In genomic region chr14:96194657-96195431, GRCh38 we compare ENCODE assay signal across 22 cellular contexts. TPM values are rescaled to one million over a fixed set of nuclear protein-coding genes. Genes with fewer than 3 reads are reported as not detected.
A peak's percentile ranks its signal among the peaks of the same experiment; 100 is the strongest.
DNase-seq lines count a peak whose midpoint lies in the region; ATAC-seq and TF ChIP-seq lines count a peak whose summit lies in the region.
"Had no signal": no experiment of that assay in that cellular context is flagged by ENCODE, and none has a peak within 500 bp of the region (broad histone marks: within the 10 kb centered on the region; RNA-seq: fewer than 3 reads in every experiment).

No MANE protein-coding gene starts in this region.

- H3K27ac Mint-ChIP-seq in stimulated activated memory B cell treated with anti-CD40 and anti-IgM and Interleukin-4, amounts not matched to agents 10 μg/mL and 1 μg/mL and 100 μg/mL, for 72 hours: no peak overlapping the region
- H3K27ac Mint-ChIP-seq: activated B cell treated with CpG ODN at 0.5 μM for 24 hours; activated T-helper 2 cell treated with anti-CD3 and anti-CD28 coated beads, Interferon-gamma antibody, Interleukin-2, Interleukin-4, amounts not matched to agents 10 μg/mL and 5 μg/mL and 100 μg/mL, durations not matched to agents 14 hours and 24 hours and 36 hours; effector memory CD8-positive, alpha-beta T cell; T-helper 1 cell treated with Interleukin-12 subunit alpha and Interleukin-12 subunit beta and Interleukin-4 antibody, amounts not matched to agents 30 μg/mL and 1 μg/mL, for 36 hours had no signal

- H3K4me1 ChIP-seq in mesendoderm (ENCODE audit: control insufficient read depth, low read depth, low read length): peaks cover 15% of the 10 kb centered on the region
- H3K4me1 ChIP-seq: parathyroid adenoma, suprapubic skin had no signal

- H3K79me1 ChIP-seq in mesendoderm (ENCODE audit: low read length): no peaks in the 10 kb centered on the region

- no peak overlapping the region for H4K8ac ChIP-seq in mesendoderm (ENCODE audit: low read depth, low read length)

- DNase-seq in NOMO-1 (lab: John Stamatoyannopoulos, UW; ENCODE audit: unreplicated experiment in 2 of 2) (peak; percentile 13 to 30), iris pigment epithelial cell (ENCODE audit: low read depth) (peak; percentile 39), globus pallidus (ENCODE audit: low spot score) (no peak), brain microvascular endothelial cell (no peak), MG63 (no peak), mesendoderm (no peak)
- DNase-seq: activated B cell treated with CpG ODN at 0.5 μM for 24 hours; activated CD8-positive, alpha-beta memory T cell treated with anti-CD3 and anti-CD28 coated beads for 24 hours; effector memory CD8-positive, alpha-beta T cell; EL; hypothalamus; left ventricle myocardium inferior; SHP77; stimulated activated CD4-positive, alpha-beta T cell treated with anti-CD3 and anti-CD28 coated beads, Interleukin-4, amount 100 ng/mL, for 4 hours; stimulated activated CD8-positive, alpha-beta memory T cell treated with anti-CD3 and anti-CD28 coated beads, Interleukin-4, amount 100 ng/mL, for 48 hours had no signal

- no peak overlapping the region for H3K4ac ChIP-seq in mesendoderm (ENCODE audit: low read depth, low read length)

- H3K9ac ChIP-seq in mesendoderm (ENCODE audit: low read length): no peak overlapping the region
- H3K9ac ChIP-seq: parathyroid adenoma had no signal

- peaks cover 6% of the 10 kb centered on the region for H3K4me1 Mint-ChIP-seq in stimulated activated memory B cell treated with anti-CD40 and anti-IgM and Interleukin-4, amounts not matched to agents 10 μg/mL and 1 μg/mL and 100 μg/mL, for 72 hours

- no peak overlapping the region for H4K5ac ChIP-seq in mesendoderm (ENCODE audit: low read length)

- H3K36me3 ChIP-seq in brain microvascular endothelial cell (replicated peaks) (no peaks in the 10 kb centered on the region), MG63 (no peaks in the 10 kb centered on the region), mesendoderm (ENCODE audit: control insufficient read depth, insufficient read depth, low read length) (no peaks in the 10 kb centered on the region)
- H3K36me3 ChIP-seq: left ventricle myocardium inferior, suprapubic skin had no signal

- H2BK15ac ChIP-seq in mesendoderm (replicated peaks; ENCODE audit: low read depth): no peak overlapping the region

- no peak overlapping the region for H3K18ac ChIP-seq in mesendoderm (ENCODE audit: low read length)

- ATAC-seq in GM19351 (IDR thresholded peaks at IDR 0.05; ENCODE audit: unreplicated experiment): peak; percentile 74
- peak; percentile 14 for ATAC-seq in stimulated activated memory B cell treated with anti-CD40 and anti-IgM and Interleukin-4, amounts not matched to agents 10 μg/mL and 1 μg/mL and 100 μg/mL, for 72 hours
- ATAC-seq: effector memory CD8-positive, alpha-beta T cell had no signal

- H3K4me3 ChIP-seq in brain microvascular endothelial cell (ENCODE audit: low read depth, low read length): no peak overlapping the region
- no peak overlapping the region for H3K4me3 ChIP-seq in MG63
- H3K4me3 ChIP-seq in mesendoderm (ENCODE audit: low read length): no peak overlapping the region
- H3K4me3 ChIP-seq: left ventricle myocardium inferior, smooth muscle cell, suprapubic skin had no signal

- no peak overlapping the region for H2BK5ac ChIP-seq in mesendoderm (ENCODE audit: low read length)

- H2AK5ac ChIP-seq in mesendoderm (ENCODE audit: low read length): no peak overlapping the region

- H3K79me2 ChIP-seq in mesendoderm (ENCODE audit: control insufficient read depth, insufficient read depth, low read length): no peaks in the 10 kb centered on the region
- H3K79me2 ChIP-seq: parathyroid adenoma had no signal

- H3K56ac ChIP-seq in mesendoderm (ENCODE audit: low read length): no peak overlapping the region

- no peaks in the 10 kb centered on the region for H3K9me3 Mint-ChIP-seq in stimulated activated memory B cell treated with anti-CD40 and anti-IgM and Interleukin-4, amounts not matched to agents 10 μg/mL and 1 μg/mL and 100 μg/mL, for 72 hours
- H3K9me3 Mint-ChIP-seq: activated B cell treated with CpG ODN at 0.5 μM for 24 hours; activated T-helper 2 cell treated with anti-CD3 and anti-CD28 coated beads, Interferon-gamma antibody, Interleukin-2, Interleukin-4, amounts not matched to agents 10 μg/mL and 5 μg/mL and 100 μg/mL, durations not matched to agents 14 hours and 24 hours and 36 hours; effector memory CD8-positive, alpha-beta T cell had no signal

- H3K27ac ChIP-seq in brain microvascular endothelial cell (no peak overlapping the region), mesendoderm (ENCODE audit: low read depth, low read length) (no peak overlapping the region)
- H3K27ac ChIP-seq: left ventricle myocardium inferior, parathyroid adenoma, suprapubic skin had no signal

- no peak overlapping the region for H3K4me3 Mint-ChIP-seq in stimulated activated memory B cell treated with anti-CD40 and anti-IgM and Interleukin-4, amounts not matched to agents 10 μg/mL and 1 μg/mL and 100 μg/mL, for 72 hours
- H3K4me3 Mint-ChIP-seq: activated B cell treated with CpG ODN at 0.5 μM for 24 hours; effector memory CD8-positive, alpha-beta T cell; T-helper 1 cell treated with Interleukin-12 subunit alpha and Interleukin-12 subunit beta and Interleukin-4 antibody, amounts not matched to agents 30 μg/mL and 1 μg/mL, for 36 hours had no signal

- no peak overlapping the region for H3K4me2 ChIP-seq in mesendoderm (ENCODE audit: low read length)
- H3K4me2 ChIP-seq: smooth muscle cell had no signal

- no peaks in the 10 kb centered on the region for H3K27me3 ChIP-seq in brain microvascular endothelial cell (replicated peaks)
- H3K27me3 ChIP-seq in MG63: no peaks in the 10 kb centered on the region
- H3K27me3 ChIP-seq in mesendoderm (ENCODE audit: insufficient read depth, low read length, poor library complexity): no peaks in the 10 kb centered on the region

- no CpG with 5 or more reads among the region's 11 CpGs for WGBS in mesendoderm (ENCODE audit: extremely low coverage, insufficient coverage, low lambda C conversion rate)

- in situ Hi-C loops in brain microvascular endothelial cell (cut with HindIII; ENCODE audit: low pct_ligation_motif_present, low sequenced_read_pairs): no loop called here

- H2BK120ac ChIP-seq in mesendoderm (ENCODE audit: low read depth, low read length): no peak overlapping the region

- peaks cover 49% of the 10 kb centered on the region for H3K27me3 Mint-ChIP-seq in stimulated activated memory B cell treated with anti-CD40 and anti-IgM and Interleukin-4, amounts not matched to agents 10 μg/mL and 1 μg/mL and 100 μg/mL, for 72 hours

- TF ChIP-seq CTCF in brain microvascular endothelial cell (IDR thresholded peaks at IDR 0.05; ENCODE audit: low read depth, low read length, missing control alignments): no peak

- H3K23ac ChIP-seq in mesendoderm (ENCODE audit: low read length): no peak overlapping the region

- no peaks in the 10 kb centered on the region for H3K9me3 ChIP-seq in MG63
- H3K9me3 ChIP-seq: left ventricle myocardium inferior, suprapubic skin had no signal

- no peaks in the 10 kb centered on the region for H3K36me3 Mint-ChIP-seq in stimulated activated memory B cell treated with anti-CD40 and anti-IgM and Interleukin-4, amounts not matched to agents 10 μg/mL and 1 μg/mL and 100 μg/mL, for 72 hours

RNA-seq across cellular contexts. Expression of gene BDKRB2, which starts 9.8 kb away (rescaled TPM):
- total RNA-seq in MG63 (2014; rRNA removed; shearing (Covaris generic); ENCODE audit: low replicate concordance): 8.0 and 8.8 TPM in 2 replicates
- 3.1 TPM for polyA plus RNA-seq in mesendoderm (2013, experiment 1 of 2)
- 3.3 TPM for polyA plus RNA-seq in mesendoderm (2013, experiment 2 of 2)
- total RNA-seq: activated B cell treated with CpG ODN at 0.5 μM for 24 hours; activated T-helper 2 cell treated with anti-CD3 and anti-CD28 coated beads, Interferon-gamma antibody, Interleukin-2, Interleukin-4, amounts not matched to agents 10 μg/mL and 5 μg/mL and 100 μg/mL, durations not matched to agents 14 hours and 24 hours and 36 hours had no signal

Comparison
In these comparisons a context has a peak if more than half of its experiments do, and no peak if none do; other contexts are left out.
1. DNase-seq: peak in NOMO-1 (2 of 2) and iris pigment epithelial cell (single experiment); none in globus pallidus (single experiment), brain microvascular endothelial cell (single experiment), MG63 (single experiment) and mesendoderm (single experiment).